Comparison of ENCODE assay signal across 8 cellular contexts in the genomic region with DNA sequence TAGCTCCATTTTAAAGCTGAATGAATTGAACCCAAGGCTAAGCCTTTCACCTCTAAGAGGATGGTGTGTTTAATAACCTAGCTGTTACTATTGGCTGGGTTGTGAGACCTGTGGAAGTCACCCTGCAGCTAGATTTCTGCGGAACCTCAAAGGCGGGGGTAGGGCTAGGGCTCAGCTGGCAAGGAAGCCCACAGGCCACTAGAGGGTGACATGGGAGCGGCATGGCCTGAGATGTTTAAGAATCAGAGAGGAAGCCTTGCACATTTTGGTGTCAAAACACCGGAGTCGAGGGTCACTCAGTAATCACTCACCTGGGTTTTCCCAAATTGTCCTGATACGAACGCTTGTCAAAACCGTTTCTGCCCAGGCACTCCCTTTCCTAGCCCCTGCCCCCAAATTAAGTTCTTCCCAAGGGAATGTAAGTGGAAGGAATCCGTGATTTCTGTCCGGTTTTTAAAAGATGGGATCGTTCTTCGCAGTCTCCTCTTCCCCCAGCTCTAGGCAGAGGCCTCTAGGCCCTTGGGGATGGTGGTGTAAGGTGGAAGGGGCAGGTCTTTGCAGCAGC. TPM values are rescaled to one million over a fixed set of nuclear protein-coding genes. Genes with fewer than 3 reads are reported as not detected.
DNase-seq lines count a peak whose midpoint lies in the region; ATAC-seq and TF ChIP-seq lines count a peak whose summit lies in the region.

No MANE protein-coding gene starts in this region.

- H3K9ac ChIP-seq in mammary epithelial cell (ENCODE audit: insufficient read depth, low read length) (no peak overlapping the region), NT2/D1 (ENCODE audit: insufficient read length, low read depth) (peak overlapping the region; percentile 22)

- H3K9me3 ChIP-seq in mammary epithelial cell (replicated peaks; ENCODE audit: insufficient read depth, low read length) (no peaks in the 10 kb centered on the region), breast epithelium (no peaks in the 10 kb centered on the region), NT2/D1 (ENCODE audit: insufficient read depth, low read length) (no peaks in the 10 kb centered on the region)

- no TSS peak for BruUV-seq in mammary epithelial cell (replicated peaks; lab: Mats Ljungman, UMichigan)

- H3K4me3 ChIP-seq in mammary epithelial cell (replicated peaks in 1 of 3; ENCODE audit: insufficient read depth in 1 of 3, low read depth in 2 of 3, low read length in 3 of 3) (no peak overlapping the region), breast epithelium (no peak overlapping the region), NT2/D1 (ENCODE audit: insufficient read length, low read depth) (no peak overlapping the region)

- H3K4me1 ChIP-seq in mammary epithelial cell (ENCODE audit: insufficient read depth, low read length): peaks cover 17% of the 10 kb centered on the region
- peaks cover 0 to 4% of the 10 kb centered on the region in 2 donors for H3K4me1 ChIP-seq in breast epithelium
- H3K4me1 ChIP-seq in NT2/D1 (ENCODE audit: insufficient read depth, insufficient read length): peaks cover 10% of the 10 kb centered on the region

- peaks cover 29% of the 10 kb centered on the region for H3K79me2 ChIP-seq in mammary epithelial cell (ENCODE audit: insufficient read depth, low read length)

- H3K27me3 ChIP-seq in mammary epithelial cell (ENCODE audit: insufficient read depth, low read length) (no peaks in the 10 kb centered on the region), breast epithelium (no peaks in the 10 kb centered on the region), NT2/D1 (ENCODE audit: insufficient read depth, insufficient read length) (no peaks in the 10 kb centered on the region)

- H3K4me2 ChIP-seq in mammary epithelial cell (ENCODE audit: insufficient read depth, low read depth, low read length): no peak overlapping the region

- intact Hi-C loops in mammary epithelial cell (cut with micrococcal nuclease) (loop anchor here (10.0 kb wide), 1 partner anchor 191 kb away; no protein-coding TSS in a partner anchor), breast epithelium (cut with DNase I; ENCODE audit: low total_unique reads) (loop anchor here (1.0 kb wide), 1 partner anchor 32 kb away; no protein-coding TSS in a partner anchor), head of caudate nucleus (cut with DNase I) (no loop called here)

- no peak overlapping the region for H2AFZ ChIP-seq in mammary epithelial cell (ENCODE audit: low read depth, low read length)

- dilution Hi-C loops in mammary epithelial cell (cut with HindIII; ENCODE audit: low sequenced_read_pairs): no loop called here

- H3K27ac Mint-ChIP-seq in activated T-cell treated with anti-CD3 and anti-CD28 coated beads, Interleukin-2, amount 50 U/mL, for 24 hours: peak overlapping the region; percentile 12

- TF ChIP-seq CTCF in mammary epithelial cell (conservative IDR thresholded peaks at IDR 0.05 in 1 of 2, IDR thresholded peaks at IDR 0.05 in 1 of 2; ENCODE audit: extremely low read depth in 1 of 2, insufficient read depth in 1 of 2, low read depth in 1 of 2, low read length in 2 of 2) (peak; percentile 45 to 57), breast epithelium (IDR thresholded peaks at IDR 0.05) (peak in 1 of 3 donors; percentile 10)

- H4K20me1 ChIP-seq in mammary epithelial cell (ENCODE audit: insufficient read depth, low read length): no peaks in the 10 kb centered on the region

- in situ Hi-C loops in mammary epithelial cell (cut with MboI; ENCODE audit: low sequenced_read_pairs in 2 of 2): no loop called here

- H3K4me1 Mint-ChIP-seq in activated T-cell treated with anti-CD3 and anti-CD28 coated beads, Interleukin-2, amount 50 U/mL, for 24 hours (ENCODE audit: low read depth): peaks cover 38% of the 10 kb centered on the region

- ATAC-seq in HG02642 (IDR thresholded peaks at IDR 0.05; ENCODE audit: poor library complexity, unreplicated experiment) (no peak), GM21528 (IDR thresholded peaks at IDR 0.05; ENCODE audit: low FRiP score, unreplicated experiment) (no peak)

- H3K27ac ChIP-seq in mammary epithelial cell (ENCODE audit: insufficient read depth, low read depth, low read length) (no peak overlapping the region), breast epithelium (no peak overlapping the region)

- no peak for TF ChIP-seq POLR2A in breast epithelium (IDR thresholded peaks at IDR 0.05)

- CTCF ChIA-PET in mammary epithelial cell (lab: Charles Lee; ENCODE audit: low non-redundant PET): no interaction called here

- 65% methylated on average over 9 of the region's 12 CpGs for WGBS in mammary epithelial cell (ENCODE audit: low coverage, missing lambda C conversion rate)

- H3K9me3 Mint-ChIP-seq in activated T-cell treated with anti-CD3 and anti-CD28 coated beads, Interleukin-2, amount 50 U/mL, for 24 hours: no peaks in the 10 kb centered on the region

- H3K36me3 ChIP-seq in mammary epithelial cell (ENCODE audit: insufficient read depth, low read length) (no peaks in the 10 kb centered on the region), breast epithelium (no peaks in the 10 kb centered on the region), NT2/D1 (ENCODE audit: insufficient read depth, insufficient read length, low read length) (peaks cover 14% of the 10 kb centered on the region)

- peaks cover 30% of the 10 kb centered on the region for H3K36me3 Mint-ChIP-seq in activated T-cell treated with anti-CD3 and anti-CD28 coated beads, Interleukin-2, amount 50 U/mL, for 24 hours (ENCODE audit: low read depth)

- no peak for DNase-seq in mammary epithelial cell
- no peak for DNase-seq in breast epithelium (ENCODE audit: low spot score in 2 of 2)
- DNase-seq in NT2/D1 (ENCODE audit: low read depth, low spot score): no peak
- DNase-seq in activated T-cell treated with anti-CD3 and anti-CD28 coated beads, Interleukin-2, amount 50 U/mL, for 24 hours: peak; percentile 72
- DNase-seq in head of caudate nucleus: peak in 35 of 42 donors; percentile 14 to 72 (median 44)
- DNase-seq in stimulated activated CD4-positive, alpha-beta T cell treated with anti-CD3 and anti-CD28 coated beads, Interleukin-1b, Interleukin-23, amount 100 ng/mL, for 4 hours (ENCODE audit: low read depth in 2 of 2): peak; percentile 47 to 55

- H3K4me3 Mint-ChIP-seq in activated T-cell treated with anti-CD3 and anti-CD28 coated beads, Interleukin-2, amount 50 U/mL, for 24 hours: no peak overlapping the region

- no peaks in the 10 kb centered on the region for H3K27me3 Mint-ChIP-seq in activated T-cell treated with anti-CD3 and anti-CD28 coated beads, Interleukin-2, amount 50 U/mL, for 24 hours

RNA-seq across cellular contexts. Expression of gene ACAD9, which starts 3.8 kb away (rescaled TPM):
- 10 to 100 TPM; 35.2 to 48.7 TPM for total RNA-seq in mammary epithelial cell
- 45.4 TPM for polyA plus RNA-seq in mammary epithelial cell
- polyA minus RNA-seq in mammary epithelial cell: 55.6 TPM
- 10 to 100 TPM; 33.3 to 59.6 (median 43.9) TPM for total RNA-seq in breast epithelium

Comparison
In these comparisons a context has a peak if more than half of its experiments do, and no peak if none do; other contexts are left out.
1. DNase-seq: peak in activated T-cell treated with anti-CD3 and anti-CD28 coated beads, Interleukin-2, amount 50 U/mL, for 24 hours (single experiment), head of caudate nucleus (35 of 42) and stimulated activated CD4-positive, alpha-beta T cell treated with anti-CD3 and anti-CD28 coated beads, Interleukin-1b, Interleukin-23, amount 100 ng/mL, for 4 hours (2 of 2); none in mammary epithelial cell (single experiment), breast epithelium (0 of 2) and NT2/D1 (single experiment).